ENCODE assay signal across 11 cellular contexts in the genomic region with DNA sequence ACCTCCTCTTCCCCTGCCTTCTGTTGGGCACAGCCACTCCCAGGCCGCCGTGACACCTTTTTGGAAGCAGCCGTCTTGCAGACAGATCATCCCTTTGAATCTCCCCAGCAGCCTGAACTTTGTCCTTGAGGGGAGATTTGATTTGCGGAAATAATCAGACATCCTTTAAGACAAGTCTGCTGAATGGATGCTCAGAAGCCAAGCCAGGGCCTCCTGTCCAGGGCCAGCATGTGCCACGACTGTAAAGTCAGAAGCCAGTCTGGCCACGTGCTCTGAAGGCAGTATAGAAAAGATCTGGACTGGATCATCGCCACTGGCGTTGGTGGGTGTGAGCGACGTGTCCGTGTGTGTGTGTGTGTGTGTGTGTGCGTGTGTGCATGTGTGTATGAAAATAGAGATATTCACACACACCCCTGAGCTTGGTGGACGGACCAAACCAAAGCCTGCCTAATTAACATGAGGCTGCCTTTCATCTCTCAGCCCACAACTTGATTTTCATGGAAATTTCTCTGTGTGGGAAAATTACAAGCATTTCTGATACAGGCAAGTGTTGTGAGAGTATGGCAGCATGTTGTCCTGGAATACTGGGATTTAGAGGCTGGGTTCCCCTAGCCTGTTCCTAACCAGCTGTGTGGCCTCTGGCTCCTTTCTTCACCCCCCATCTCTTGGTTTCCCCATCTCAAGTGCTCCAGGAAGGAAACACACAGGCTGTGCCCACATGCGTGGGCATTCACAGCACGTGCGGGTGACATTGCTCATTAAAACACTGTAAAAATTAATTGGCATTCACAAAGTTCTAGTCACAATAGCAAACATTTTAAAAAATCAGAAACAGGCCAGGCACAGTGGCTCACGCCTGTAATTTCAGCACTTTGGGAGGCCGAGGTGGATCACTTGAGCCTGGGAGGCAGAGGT.
DNase-seq lines count a peak whose midpoint lies in the region; ATAC-seq and TF ChIP-seq lines count a peak whose summit lies in the region.
"Had no signal": no experiment of that assay in that cellular context is flagged by ENCODE, and none has a peak within 500 bp of the region (broad histone marks: within the 10 kb centered on the region; RNA-seq: fewer than 3 reads in every experiment).

No MANE protein-coding gene starts in this region.

- peak; percentile 7 for DNase-seq in activated T-cell treated with anti-CD3 and anti-CD28 coated beads, Interleukin-2, amount 50 U/mL, for 1 hour
- no peak for DNase-seq in activated T-cell treated with anti-CD3 and anti-CD28 coated beads, Interleukin-2, amount 50 U/mL, for 24 hours
- no peak for DNase-seq in activated T-helper 1 cell treated with anti-CD3 and anti-CD28 coated beads, Interleukin-12 subunit alpha, Interleukin-12 subunit beta, Interleukin-2, Interleukin-4 antibody, amounts not matched to agents 30 ng/mL and 10 ng/mL and 1 ng/mL, durations not matched to agents 14 hours and 24 hours and 36 hours (ENCODE audit: low spot score)
- peak; percentile 83 for DNase-seq in mesenteric fat pad (ENCODE audit: low spot score)
- DNase-seq in substantia nigra (lab: John Stamatoyannopoulos, UW): no peak
- DNase-seq in nephron progenitor cell: no peak
- DNase-seq: AML-193, NCI-H345 had no signal

- H3K27me3 Mint-ChIP-seq in activated T-cell treated with anti-CD3 and anti-CD28 coated beads, Interleukin-2, amount 50 U/mL, for 24 hours: no peaks in the 10 kb centered on the region
- H3K27me3 Mint-ChIP-seq in activated T-helper 1 cell treated with anti-CD3 and anti-CD28 coated beads, Interleukin-12 subunit alpha, Interleukin-12 subunit beta, Interleukin-2, Interleukin-4 antibody, amounts not matched to agents 30 ng/mL and 10 ng/mL and 1 ng/mL, durations not matched to agents 14 hours and 24 hours and 36 hours (ENCODE audit: insufficient read depth): no peaks in the 10 kb centered on the region
- peaks cover 43% of the 10 kb centered on the region for H3K27me3 Mint-ChIP-seq in nephron progenitor cell (ENCODE audit: low read depth, poor library complexity)

- intact Hi-C loops in activated T-helper 1 cell treated with anti-CD3 and anti-CD28 coated beads, Interleukin-12 subunit alpha, Interleukin-12 subunit beta, Interleukin-2, Interleukin-4 antibody, amounts not matched to agents 30 ng/mL and 10 ng/mL and 1 ng/mL, durations not matched to agents 14 hours and 24 hours and 36 hours (cut with micrococcal nuclease): loop anchor here (5.0 to 10.0 kb wide), 3 partner anchors 216 to 721 kb away; partner anchors contain the start of gene CDPF1

- no peak for TF ChIP-seq CTCF in nephron progenitor cell (IDR thresholded peaks at IDR 0.05)

- H3K36me3 Mint-ChIP-seq in activated T-cell treated with anti-CD3 and anti-CD28 coated beads, Interleukin-2, amount 50 U/mL, for 24 hours (ENCODE audit: low read depth): peaks cover 1% of the 10 kb centered on the region
- no peaks in the 10 kb centered on the region for H3K36me3 Mint-ChIP-seq in activated T-helper 1 cell treated with anti-CD3 and anti-CD28 coated beads, Interleukin-12 subunit alpha, Interleukin-12 subunit beta, Interleukin-2, Interleukin-4 antibody, amounts not matched to agents 30 ng/mL and 10 ng/mL and 1 ng/mL, durations not matched to agents 14 hours and 24 hours and 36 hours (ENCODE audit: low read depth)
- H3K36me3 Mint-ChIP-seq in nephron progenitor cell (ENCODE audit: low read depth): no peaks in the 10 kb centered on the region

- ATAC-seq in GM21381 (IDR thresholded peaks at IDR 0.05; ENCODE audit: unreplicated experiment): no peak
- no peak for ATAC-seq in GM21423 (IDR thresholded peaks at IDR 0.05; ENCODE audit: unreplicated experiment)

- no peak overlapping the region for H3K27ac Mint-ChIP-seq in activated T-cell treated with anti-CD3 and anti-CD28 coated beads, Interleukin-2, amount 50 U/mL, for 24 hours
- H3K27ac Mint-ChIP-seq in activated T-helper 1 cell treated with anti-CD3 and anti-CD28 coated beads, Interleukin-12 subunit alpha, Interleukin-12 subunit beta, Interleukin-2, Interleukin-4 antibody, amounts not matched to agents 30 ng/mL and 10 ng/mL and 1 ng/mL, durations not matched to agents 14 hours and 24 hours and 36 hours: no peak overlapping the region
- no peak overlapping the region for H3K27ac Mint-ChIP-seq in nephron progenitor cell

- H3K9me3 Mint-ChIP-seq in activated T-cell treated with anti-CD3 and anti-CD28 coated beads, Interleukin-2, amount 50 U/mL, for 24 hours: no peaks in the 10 kb centered on the region
- no peaks in the 10 kb centered on the region for H3K9me3 Mint-ChIP-seq in activated T-helper 1 cell treated with anti-CD3 and anti-CD28 coated beads, Interleukin-12 subunit alpha, Interleukin-12 subunit beta, Interleukin-2, Interleukin-4 antibody, amounts not matched to agents 30 ng/mL and 10 ng/mL and 1 ng/mL, durations not matched to agents 14 hours and 24 hours and 36 hours
- H3K9me3 Mint-ChIP-seq in nephron progenitor cell: no peaks in the 10 kb centered on the region

- no peak overlapping the region for H3K4me3 Mint-ChIP-seq in activated T-cell treated with anti-CD3 and anti-CD28 coated beads, Interleukin-2, amount 50 U/mL, for 24 hours
- H3K4me3 Mint-ChIP-seq in activated T-helper 1 cell treated with anti-CD3 and anti-CD28 coated beads, Interleukin-12 subunit alpha, Interleukin-12 subunit beta, Interleukin-2, Interleukin-4 antibody, amounts not matched to agents 30 ng/mL and 10 ng/mL and 1 ng/mL, durations not matched to agents 14 hours and 24 hours and 36 hours: peak overlapping the region; percentile 28
- H3K4me3 Mint-ChIP-seq in nephron progenitor cell: no peak overlapping the region

- H3K4me1 Mint-ChIP-seq in activated T-cell treated with anti-CD3 and anti-CD28 coated beads, Interleukin-2, amount 50 U/mL, for 24 hours (ENCODE audit: low read depth): peaks cover 26% of the 10 kb centered on the region
- peaks cover 19% of the 10 kb centered on the region for H3K4me1 Mint-ChIP-seq in activated T-helper 1 cell treated with anti-CD3 and anti-CD28 coated beads, Interleukin-12 subunit alpha, Interleukin-12 subunit beta, Interleukin-2, Interleukin-4 antibody, amounts not matched to agents 30 ng/mL and 10 ng/mL and 1 ng/mL, durations not matched to agents 14 hours and 24 hours and 36 hours (ENCODE audit: low read depth)
- peaks cover 20% of the 10 kb centered on the region for H3K4me1 Mint-ChIP-seq in nephron progenitor cell

- H3K27ac ChIP-seq in substantia nigra (ENCODE audit: low read depth, low read length, poor library complexity, severe bottlenecking): peak overlapping the region; percentile 23
- H3K27ac ChIP-seq: KMS-11 had no signal

Comparison
In these comparisons a context has a peak if more than half of its experiments do, and no peak if none do; other contexts are left out.
1. DNase-seq: peak in activated T-cell treated with anti-CD3 and anti-CD28 coated beads, Interleukin-2, amount 50 U/mL, for 1 hour (single experiment) and mesenteric fat pad (single experiment); none in activated T-cell treated with anti-CD3 and anti-CD28 coated beads, Interleukin-2, amount 50 U/mL, for 24 hours (single experiment), activated T-helper 1 cell treated with anti-CD3 and anti-CD28 coated beads, Interleukin-12 subunit alpha, Interleukin-12 subunit beta, Interleukin-2, Interleukin-4 antibody, amounts not matched to agents 30 ng/mL and 10 ng/mL and 1 ng/mL, durations not matched to agents 14 hours and 24 hours and 36 hours (single experiment), substantia nigra (0 of 49) and nephron progenitor cell (single experiment).